In the genomic region with DNA sequence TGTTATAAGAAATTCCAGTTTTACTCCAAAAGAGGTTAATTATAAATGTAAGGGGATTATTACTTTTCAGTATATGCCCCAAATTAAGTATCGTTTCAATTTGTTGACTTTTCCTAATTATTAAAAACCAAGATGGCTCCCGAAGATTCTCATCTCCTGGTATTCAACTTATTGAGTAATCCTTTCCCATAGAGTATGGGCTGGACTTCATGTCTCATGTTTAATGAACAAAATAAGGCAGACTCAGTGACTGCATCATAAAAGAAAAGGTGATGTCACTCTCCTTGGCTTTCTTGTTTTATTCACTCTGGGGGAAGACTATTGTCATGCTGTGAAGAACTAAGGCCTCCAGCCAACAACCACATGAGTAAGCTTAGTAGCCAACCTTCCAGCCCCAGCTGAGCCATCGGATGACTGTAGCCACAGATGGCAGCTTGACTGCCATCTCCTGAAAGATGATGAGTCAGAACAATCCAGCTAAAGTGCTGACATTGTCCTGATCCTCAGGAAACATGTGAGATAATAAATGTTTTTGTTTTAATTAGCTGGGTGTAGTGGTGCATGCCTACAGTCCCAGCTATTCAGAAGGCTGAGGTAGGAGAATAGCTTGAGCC, we compare ENCODE assay signal across 13 cellular contexts. TPM values are rescaled to one million over a fixed set of nuclear protein-coding genes. Genes with fewer than 3 reads are reported as not detected.
A peak's percentile ranks its signal among the peaks of the same experiment; 100 is the strongest.
DNase-seq lines count a peak whose midpoint lies in the region; ATAC-seq and TF ChIP-seq lines count a peak whose summit lies in the region.
"Had no signal": no experiment of that assay in that cellular context is flagged by ENCODE, and none has a peak within 500 bp of the region (broad histone marks: within the 10 kb centered on the region; RNA-seq: fewer than 3 reads in every experiment).

No MANE protein-coding gene starts in this region.

- intact Hi-C loops in posterior vena cava (cut with DNase I) = no loop called here

- DNase-seq in ELF-1 (ENCODE audit: low read depth, low spot score) (peak; percentile 72), MG63 (peak; percentile 93), astrocyte of the spinal cord (ENCODE audit: low read depth, low spot score) (peak; percentile 98), kidney tubule cell (ENCODE audit: low spot score) (peak; percentile 98), NCI-H510A treated with DMSO at 0.1 percent for 48 hours (lab: John Stamatoyannopoulos, UW) (no peak), posterior vena cava (ENCODE audit: low spot score) (no peak)
- DNase-seq: activated effector memory CD4-positive, alpha-beta T cell treated with Interleukin-2 at 50 U/mL for 16 hours; Calu3; esophagus squamous epithelium; naive thymus-derived CD8-positive, alpha-beta T cell; NCI-H2029 treated with DMSO at 0.1 percent for 48 hours had no signal

- in situ Hi-C loops in astrocyte of the spinal cord (cut with HindIII; ENCODE audit: low sequenced_read_pairs) = no loop called here

- peaks cover 13% of the 10 kb centered on the region; the same call in 1 of the 2 replicates for H3K36me3 ChIP-seq in MG63
- H3K36me3 ChIP-seq: esophagus squamous epithelium had no signal

- peaks cover 18% of the 10 kb centered on the region for H3K9me3 ChIP-seq in MG63
- H3K9me3 ChIP-seq: esophagus squamous epithelium had no signal

- H3K4me3 ChIP-seq in MG63 (no peak overlapping the region), astrocyte of the spinal cord (ENCODE audit: low read depth, low read length) (no peak overlapping the region)
- H3K4me3 ChIP-seq: esophagus squamous epithelium had no signal

- no peak for ATAC-seq in GM18858 (IDR thresholded peaks at IDR 0.05; ENCODE audit: unreplicated experiment)
- ATAC-seq in GM21737 (IDR thresholded peaks at IDR 0.05; ENCODE audit: unreplicated experiment) = no peak
- ATAC-seq: naive thymus-derived CD8-positive, alpha-beta T cell had no signal

- H3K27me3 ChIP-seq in MG63 = no peaks in the 10 kb centered on the region
- H3K27me3 ChIP-seq: esophagus squamous epithelium had no signal

- TF ChIP-seq CTCF in astrocyte of the spinal cord (IDR thresholded peaks at IDR 0.05; ENCODE audit: low read depth, low read length) = no peak

RNA-seq across cellular contexts. Expression of a gene that starts 17.3 kb away (rescaled TPM):
- total RNA-seq in MG63 (2014; rRNA removed; shearing (Covaris generic); ENCODE audit: low replicate concordance) = 26.2 and 49.3 TPM in 2 replicates
- 1 to 10 TPM; 4.1 to 4.2 TPM for total RNA-seq in posterior vena cava

Comparison
In these comparisons a context has a peak if more than half of its experiments do, and no peak if none do; other contexts are left out.
1. DNase-seq: peak in ELF-1 (single experiment), MG63 (single experiment), astrocyte of the spinal cord (single experiment) and kidney tubule cell (single experiment); none in NCI-H510A treated with DMSO at 0.1 percent for 48 hours (single experiment) and posterior vena cava (single experiment).